In genomic region chr20:47487175-47487917, GRCh38 we compare ENCODE assay signal across 9 cellular contexts. TPM values are rescaled to one million over a fixed set of nuclear protein-coding genes. Genes with fewer than 3 reads are reported as not detected.
A peak's percentile ranks its signal among the peaks of the same experiment; 100 is the strongest.
DNase-seq lines count a peak whose midpoint lies in the region; ATAC-seq, FAIRE-seq and TF ChIP-seq lines count a peak whose summit lies in the region.
"Had no signal": no experiment of that assay in that cellular context is flagged by ENCODE, and none has a peak within 500 bp of the region (broad histone marks: within the 10 kb centered on the region; RNA-seq: fewer than 3 reads in every experiment).

No MANE protein-coding gene starts in this region.

- peaks cover 27 to 40% (median 33%) of the 10 kb centered on the region in 3 donors for H3K4me1 Mint-ChIP-seq in T-cell
- H3K4me1 Mint-ChIP-seq: neural crest cell had no signal

- no peaks in the 10 kb centered on the region for H3K9me3 Mint-ChIP-seq in T-cell
- H3K9me3 Mint-ChIP-seq: neural crest cell had no signal

- CTCF ChIA-PET in T-cell (lab: Charles Lee), result interaction anchor here in 1 of 2 donors (1.4 kb wide), 1 partner anchor 15 kb away, joined by 6 read pairs; the partner anchor contains the start of gene NCOA3

- peak overlapping the region; percentile 77 to 85 for H3K27ac Mint-ChIP-seq in T-cell

- no peak for FAIRE-seq in bronchial epithelial cell (lab: Jason Lieb, UNC)

- ATAC-seq in GM19025 (IDR thresholded peaks at IDR 0.05; ENCODE audit: low read depth, unreplicated experiment) (peak; percentile 67), HG03045 (IDR thresholded peaks at IDR 0.05; ENCODE audit: unreplicated experiment) (peak; percentile 59), T-cell (replicated peaks in 1 of 4) (peak; percentile 88 to 91 (median 90))

- no peaks in the 10 kb centered on the region for H3K27me3 ChIP-seq in bronchial epithelial cell (ENCODE audit: control insufficient read depth, insufficient read depth, low read length)

- H3K4me3 Mint-ChIP-seq in T-cell, result peak overlapping the region; percentile 37 to 52 (median 45)
- H3K4me3 Mint-ChIP-seq: neural crest cell had no signal

- no peaks in the 10 kb centered on the region for H3K27me3 Mint-ChIP-seq in T-cell

- H3K36me3 Mint-ChIP-seq in T-cell, result no peaks in the 10 kb centered on the region

- peak in 29 of 34 experiments; percentile 11 to 56 (median 28) for DNase-seq in T-cell
- peak; percentile 47 for DNase-seq in bronchial epithelial cell (ENCODE audit: low read depth)
- DNase-seq in stimulated activated CD4-positive, alpha-beta T cell treated with anti-CD3 and anti-CD28 coated beads, Interleukin-1b, Interleukin-23, amount 100 ng/mL, for 4 hours (ENCODE audit: low read depth in 2 of 2), result peak; percentile 41 to 48
- no peak for DNase-seq in glomerular visceral epithelial cell (ENCODE audit: extremely low spot score)
- no peak for DNase-seq in cerebellar nuclear complex (lab: John Stamatoyannopoulos, UW)
- DNase-seq in NCI-H774 (lab: John Stamatoyannopoulos, UW), result no peak

- no peak overlapping the region for H3K4me3 ChIP-seq in bronchial epithelial cell (ENCODE audit: low read depth, low read length)

- POLR2A ChIA-PET in T-cell (lab: Charles Lee), result interaction anchor here (0.6 to 1.1 kb wide), 6 partner anchors 8 to 1550 kb away, joined by 3 to 5 read pairs (median 4); partner anchors contain the start of gene NCOA3 (in 1 of the 2)

- H3K36me3 ChIP-seq in bronchial epithelial cell (ENCODE audit: control insufficient read depth, insufficient read depth, low read length), result no peaks in the 10 kb centered on the region

- TF ChIP-seq CTCF in bronchial epithelial cell (IDR thresholded peaks at IDR 0.05; ENCODE audit: insufficient read depth, low read length, severe bottlenecking), result no peak

RNA-seq across cellular contexts. Expression of gene NCOA3, which starts 14.3 kb away (rescaled TPM):
- total RNA-seq in T-cell, result 10 to 100 TPM; 64.4 to 89.2 (median 68.9) TPM
- total RNA-seq in bronchial epithelial cell, result 25.5 and 34.1 TPM in 2 replicates

Comparison
In these comparisons a context has a peak if more than half of its experiments do, and no peak if none do; other contexts are left out.
1. DNase-seq: peak in T-cell (29 of 34), bronchial epithelial cell (single experiment) and stimulated activated CD4-positive, alpha-beta T cell treated with anti-CD3 and anti-CD28 coated beads, Interleukin-1b, Interleukin-23, amount 100 ng/mL, for 4 hours (2 of 2); none in glomerular visceral epithelial cell (single experiment), cerebellar nuclear complex (0 of 2) and NCI-H774 (single experiment).
2. Peak in every context shown above with its lines, with median percentiles within 50 percentile points of each other: ATAC-seq.